Comparison of ENCODE assay signal across 9 cellular contexts in genomic region chr3:53102601-53103147, GRCh38. TPM values are rescaled to one million over a fixed set of nuclear protein-coding genes. Genes with fewer than 3 reads are reported as not detected.
DNase-seq lines count a peak whose midpoint lies in the region; ATAC-seq, FAIRE-seq and TF ChIP-seq lines count a peak whose summit lies in the region.
"Had no signal": no experiment of that assay in that cellular context is flagged by ENCODE, and none has a peak within 500 bp of the region (broad histone marks: within the 10 kb centered on the region; RNA-seq: fewer than 3 reads in every experiment).

No MANE protein-coding gene starts in this region.

- ATAC-seq in HG03066 (IDR thresholded peaks at IDR 0.05; ENCODE audit: low read depth, unreplicated experiment) (peak; percentile 88), activated B cell treated with CpG ODN at 0.5 μM for 24 hours (ENCODE audit: low read depth) (peak; percentile 70), WTC11 (no peak)

- H3K36me3 Mint-ChIP-seq in activated B cell treated with CpG ODN at 0.5 μM for 24 hours (ENCODE audit: low read depth) (peaks cover 79% of the 10 kb centered on the region), WTC11 (peaks cover 29% of the 10 kb centered on the region)

- H3K27ac Mint-ChIP-seq in activated B cell treated with CpG ODN at 0.5 μM for 24 hours (peak overlapping the region; percentile 14), WTC11 (no peak overlapping the region)

- H3K9me3 Mint-ChIP-seq in activated B cell treated with CpG ODN at 0.5 μM for 24 hours (no peaks in the 10 kb centered on the region), WTC11 (no peaks in the 10 kb centered on the region)

- no peaks in the 10 kb centered on the region for H3K9me3 ChIP-seq in small intestine (ENCODE audit: control insufficient read depth, low read depth)

- peaks cover 10% of the 10 kb centered on the region for H3K4me1 Mint-ChIP-seq in activated B cell treated with CpG ODN at 0.5 μM for 24 hours
- H3K4me1 Mint-ChIP-seq in WTC11, result no peaks in the 10 kb centered on the region

- peak overlapping the region in 1 of 2 donors; percentile 57 for H3K27ac ChIP-seq in small intestine (ENCODE audit: low read depth in 1 of 2, low read length in 1 of 2)

- no peaks in the 10 kb centered on the region for H3K27me3 ChIP-seq in small intestine (ENCODE audit: control insufficient read depth in 2 of 2, insufficient read depth in 2 of 2, low read length in 2 of 2)

- POLR2A ChIA-PET in activated B cell treated with CpG ODN at 0.5 μM for 24 hours (lab: Charles Lee), result interaction anchor here (0.6 kb wide), 1 partner anchor 394 kb away, joined by 6 read pairs; no protein-coding TSS in a partner anchor
- POLR2A ChIA-PET in WTC11 (lab: Charles Lee), result no interaction called here

- no peak overlapping the region for H3K4me3 ChIP-seq in small intestine (ENCODE audit: low read depth in 1 of 2, low read length in 2 of 2)

- H3K36me3 ChIP-seq in small intestine (ENCODE audit: control insufficient read depth in 2 of 2, insufficient read depth in 2 of 2, low read length in 2 of 2), result peaks cover 12 to 13% of the 10 kb centered on the region in 2 donors

- CTCF ChIA-PET in activated B cell treated with CpG ODN at 0.5 μM for 24 hours (lab: Charles Lee) (interaction anchor here (0.6 kb wide), 1 partner anchor 116 kb away, joined by 3 read pairs; no protein-coding TSS in a partner anchor), WTC11 (lab: Charles Lee) (no interaction called here)

- peak; percentile 27 for DNase-seq in stimulated activated naive CD4-positive, alpha-beta T cell treated with Interleukin-2 at 50 U/mL for 16 hours (lab: John Stamatoyannopoulos, UW)
- no peak for DNase-seq in stimulated activated naive CD4-positive, alpha-beta T cell (lab: John Stamatoyannopoulos, UW)
- DNase-seq in activated B cell treated with CpG ODN at 0.5 μM for 24 hours (no peak), small intestine (peak; percentile 27), anterior cingulate cortex (lab: John Stamatoyannopoulos, UW) (no peak), WTC11 (ENCODE audit: low spot score) (no peak), D341Med (ENCODE audit: low spot score) (no peak)
- DNase-seq: left cardiac atrium had no signal

- H3K27me3 Mint-ChIP-seq in activated B cell treated with CpG ODN at 0.5 μM for 24 hours (no peaks in the 10 kb centered on the region), WTC11 (ENCODE audit: low read depth) (no peaks in the 10 kb centered on the region)

- TF ChIP-seq CTCF in activated B cell treated with CpG ODN at 0.5 μM for 24 hours (IDR thresholded peaks at IDR 0.05), result no peak
- no peak for TF ChIP-seq CTCF in WTC11 (IDR thresholded peaks at IDR 0.05)

- WGBS in small intestine, 3 donors, result 35 to 58% (median 39%) methylated on average over 6 of the region's 6 CpGs

- no peak for FAIRE-seq in small intestine (lab: Jason Lieb, UNC)

- H3K4me3 Mint-ChIP-seq in activated B cell treated with CpG ODN at 0.5 μM for 24 hours, result no peak overlapping the region
- no peak overlapping the region for H3K4me3 Mint-ChIP-seq in WTC11

- no peaks in the 10 kb centered on the region for H3K4me1 ChIP-seq in small intestine (ENCODE audit: control insufficient read depth in 2 of 2, insufficient read depth in 1 of 2, low read depth in 1 of 2, low read length in 1 of 2)

- intact Hi-C loops in activated B cell treated with CpG ODN at 0.5 μM for 24 hours (cut with micrococcal nuclease), result no loop called here

TF ChIP-seq in WTC11, 78 proteins besides CTCF, POLR2A, EP300 and RAD21:
- TF ChIP-seq IRF1 (CRISPR knock-in tag; IDR thresholded peaks at IDR 0.05) (no peak), SP1 (CRISPR knock-in tag; conservative IDR thresholded peaks at IDR 0.05) (no peak), FOXJ3 (CRISPR knock-in tag; IDR thresholded peaks at IDR 0.05; ENCODE audit: borderline replicate concordance) (no peak), GRHL2 (CRISPR knock-in tag; IDR thresholded peaks at IDR 0.05; ENCODE audit: insufficient replicate concordance, severe bottlenecking) (no peak), CREM (CRISPR knock-in tag; IDR thresholded peaks at IDR 0.05) (no peak), JUN (CRISPR knock-in tag; IDR thresholded peaks at IDR 0.05) (no peak), ELF4 (CRISPR knock-in tag; IDR thresholded peaks at IDR 0.05; ENCODE audit: low read depth) (no peak), E2F5 (CRISPR knock-in tag; IDR thresholded peaks at IDR 0.05) (no peak), FOXK1 (CRISPR knock-in tag; IDR thresholded peaks at IDR 0.05) (no peak), SMAD4 (CRISPR knock-in tag; IDR thresholded peaks at IDR 0.05) (no peak), CDX4 (CRISPR knock-in tag; IDR thresholded peaks at IDR 0.05; ENCODE audit: borderline replicate concordance) (no peak), PREB (CRISPR knock-in tag; IDR thresholded peaks at IDR 0.05; ENCODE audit: borderline replicate concordance) (no peak), NFATC4 (CRISPR knock-in tag; IDR thresholded peaks at IDR 0.05) (no peak), MAX (CRISPR knock-in tag; IDR thresholded peaks at IDR 0.05) (no peak), NR2C2 (CRISPR knock-in tag; IDR thresholded peaks at IDR 0.05) (no peak), RELA (CRISPR knock-in tag; IDR thresholded peaks at IDR 0.05; ENCODE audit: borderline replicate concordance) (no peak), GTF2I (CRISPR knock-in tag; conservative IDR thresholded peaks at IDR 0.05) (no peak), ATF2 (CRISPR knock-in tag; IDR thresholded peaks at IDR 0.05; ENCODE audit: borderline replicate concordance, low read depth) (no peak), MYBL2 (CRISPR knock-in tag; IDR thresholded peaks at IDR 0.05) (no peak)

RNA-seq across cellular contexts. Expression of gene RFT1, which starts 27.6 kb away (rescaled TPM):
- 23.6 TPM in 2 replicates for total RNA-seq in activated B cell treated with CpG ODN at 0.5 μM for 24 hours
- polyA plus RNA-seq in small intestine, result 10 to 100 TPM in 1 of 3 donors, 1 to 10 TPM in 2; 1.3 to 17.2 (median 1.9) TPM
- 26.3 to 28.0 TPM (median 27.1 TPM) in 3 replicates for total RNA-seq in WTC11 (2021)

RNA-seq across cellular contexts. Expression of gene SFMBT1, which starts 56.8 kb away (rescaled TPM):
- total RNA-seq in activated B cell treated with CpG ODN at 0.5 μM for 24 hours, result 24.6 and 31.6 TPM in 2 replicates
- polyA plus RNA-seq in small intestine, result 1 to 10 TPM; 2.5 to 5.6 (median 3.0) TPM
- 12.3 to 20.9 TPM (median 14.7 TPM) in 3 replicates for total RNA-seq in WTC11 (2021)

RNA-seq across cellular contexts. Expression of gene PRKCD, which starts 58.3 kb away (rescaled TPM):
- total RNA-seq in activated B cell treated with CpG ODN at 0.5 μM for 24 hours, result 60.4 and 63.9 TPM in 2 replicates
- 100 to 1,000 TPM in 1 of 3 donors, 10 to 100 TPM in 2; 28.9 to 150 (median 99.7) TPM for polyA plus RNA-seq in small intestine
- total RNA-seq in WTC11 (2021), result 16.7 to 19.2 TPM (median 18.0 TPM) in 3 replicates

Comparison
In these comparisons a context has a peak if more than half of its experiments do, and no peak if none do; other contexts are left out.
1. DNase-seq: peak in stimulated activated naive CD4-positive, alpha-beta T cell treated with Interleukin-2 at 50 U/mL for 16 hours (single experiment) and small intestine (single experiment); none in stimulated activated naive CD4-positive, alpha-beta T cell (0 of 6), activated B cell treated with CpG ODN at 0.5 μM for 24 hours (single experiment), anterior cingulate cortex (0 of 58), WTC11 (single experiment) and D341Med (single experiment).